ENCODE assay signal across 11 cellular contexts in genomic region chr4:88705805-88706518, GRCh38. TPM values are rescaled to one million over a fixed set of nuclear protein-coding genes. Genes with fewer than 3 reads are reported as not detected.
A peak's percentile ranks its signal among the peaks of the same experiment; 100 is the strongest.
DNase-seq lines count a peak whose midpoint lies in the region; ATAC-seq and TF ChIP-seq lines count a peak whose summit lies in the region.
"Had no signal": no experiment of that assay in that cellular context is flagged by ENCODE, and none has a peak within 500 bp of the region (broad histone marks: within the 10 kb centered on the region; RNA-seq: fewer than 3 reads in every experiment).

No MANE protein-coding gene starts in this region.

- H3K4me1 Mint-ChIP-seq in neural progenitor cell, result peaks cover 4% of the 10 kb centered on the region
- no peaks in the 10 kb centered on the region for H3K4me1 Mint-ChIP-seq in effector memory CD8-positive, alpha-beta T cell (ENCODE audit: low read depth in 2 of 2)

- H3K9me3 Mint-ChIP-seq in neural progenitor cell, result no peaks in the 10 kb centered on the region
- no peaks in the 10 kb centered on the region for H3K9me3 Mint-ChIP-seq in effector memory CD8-positive, alpha-beta T cell
- H3K9me3 Mint-ChIP-seq: activated CD4-positive, alpha-beta memory T cell treated with anti-CD3 and anti-CD28 coated beads, Interleukin-2, amount 10 ng/mL, durations not matched to agents 7 days and 5 days had no signal

- intact Hi-C loops in PC-3 (cut with micrococcal nuclease), result loop anchor here (1.0 to 10.0 kb wide), 5 partner anchors 85 to 318 kb away; no protein-coding TSS in a partner anchor

- CTCF ChIA-PET in PC-3 (lab: Charles Lee), result interaction anchor here (0.7 to 1.5 kb wide), 3 partner anchors 33 to 318 kb away, joined by 4 to 7 read pairs (median 5); no protein-coding TSS in a partner anchor

- H3K4me1 ChIP-seq in PC-3 (ENCODE audit: insufficient read depth, low read length), result peaks cover 12% of the 10 kb centered on the region
- H3K4me1 ChIP-seq in neural progenitor cell, result no peaks in the 10 kb centered on the region
- no peaks in the 10 kb centered on the region for H3K4me1 ChIP-seq in foreskin keratinocyte
- H3K4me1 ChIP-seq: uterus had no signal

- POLR2A ChIA-PET in PC-3 (lab: Charles Lee; ENCODE audit: unreplicated experiment), result no interaction called here

- H3K27ac Mint-ChIP-seq in neural progenitor cell, result no peak overlapping the region
- H3K27ac Mint-ChIP-seq in effector memory CD8-positive, alpha-beta T cell, result no peak overlapping the region
- H3K27ac Mint-ChIP-seq: activated CD4-positive, alpha-beta memory T cell treated with anti-CD3 and anti-CD28 coated beads, Interleukin-2, amount 10 ng/mL, durations not matched to agents 7 days and 5 days had no signal

- H3F3A ChIP-seq in PC-3 (ENCODE audit: low read length, unreplicated experiment), result no peaks in the 10 kb centered on the region
- H3F3A ChIP-seq in neural progenitor cell (ENCODE audit: low read depth), result no peaks in the 10 kb centered on the region

- H3K4me3 Mint-ChIP-seq in neural progenitor cell, result no peak overlapping the region
- H3K4me3 Mint-ChIP-seq in effector memory CD8-positive, alpha-beta T cell, result no peak overlapping the region
- H3K4me3 Mint-ChIP-seq: activated CD4-positive, alpha-beta memory T cell treated with anti-CD3 and anti-CD28 coated beads, Interleukin-2, amount 10 ng/mL, durations not matched to agents 7 days and 5 days had no signal

- no TSS peak for BruUV-seq in PC-3 (replicated peaks; lab: Mats Ljungman, UMichigan)

- H3K9me2 ChIP-seq in PC-3 (replicated peaks; ENCODE audit: low read length), result no peaks in the 10 kb centered on the region

- H3K9me3 ChIP-seq in PC-3 (ENCODE audit: low read length) (no peaks in the 10 kb centered on the region), neural progenitor cell (ENCODE audit: low read depth) (no peaks in the 10 kb centered on the region)
- H3K9me3 ChIP-seq: uterus had no signal

- H3K27ac ChIP-seq in PC-3 (ENCODE audit: low read length) (no peak overlapping the region), neural progenitor cell (no peak overlapping the region), foreskin keratinocyte (no peak overlapping the region)

- DNase-seq in AG09309 (ENCODE audit: low read depth) (peak; percentile 14), PC-3 (peak; percentile 36), epithelial cell of proximal tubule (ENCODE audit: low read depth) (peak; percentile 40), neural progenitor cell (ENCODE audit: low spot score) (no peak), foreskin keratinocyte (no peak)
- DNase-seq in effector memory CD8-positive, alpha-beta T cell, result no peak
- DNase-seq: activated CD4-positive, alpha-beta memory T cell treated with anti-CD3 and anti-CD28 coated beads, Interleukin-2, amount 10 ng/mL, durations not matched to agents 7 days and 5 days; activated naive CD4-positive, alpha-beta T cell treated with Interleukin-2 at 50 U/mL for 16 hours had no signal

- H3K36me3 Mint-ChIP-seq in neural progenitor cell, result no peaks in the 10 kb centered on the region
- peaks cover 32% of the 10 kb centered on the region for H3K36me3 Mint-ChIP-seq in effector memory CD8-positive, alpha-beta T cell (ENCODE audit: insufficient read depth)

- TF ChIP-seq CTCF in AG09309 (IDR thresholded peaks at IDR 0.05; ENCODE audit: control insufficient read depth, insufficient read depth, low read depth, low read length, missing control alignments) (no peak), PC-3 (conservative IDR thresholded peaks at IDR 0.05; ENCODE audit: low read depth, low read length) (no peak), epithelial cell of proximal tubule (conservative IDR thresholded peaks at IDR 0.05; ENCODE audit: low read depth, low read length) (no peak), neural progenitor cell (IDR thresholded peaks at IDR 0.05) (no peak), foreskin keratinocyte (conservative IDR thresholded peaks at IDR 0.05) (no peak)

- H3K4me2 ChIP-seq in PC-3 (ENCODE audit: low read length), result 0 out of 2 replicates have a peak overlapping the region, but pooled peaks have one; percentile 25
- no peak overlapping the region for H3K4me2 ChIP-seq in neural progenitor cell

- H3K27me3 ChIP-seq in PC-3 (ENCODE audit: low read length) (no peaks in the 10 kb centered on the region), neural progenitor cell (no peaks in the 10 kb centered on the region), foreskin keratinocyte (no peaks in the 10 kb centered on the region)
- H3K27me3 ChIP-seq: uterus had no signal

- H2AFZ ChIP-seq in PC-3 (ENCODE audit: low read length) (peak overlapping the region; percentile 27; the same call in 1 of the 2 replicates), neural progenitor cell (replicated peaks) (peak overlapping the region; percentile 95)

- peak; percentile 77 for ATAC-seq in PC-3
- no peak for ATAC-seq in foreskin keratinocyte
- no peak for ATAC-seq in effector memory CD8-positive, alpha-beta T cell (replicated peaks)
- ATAC-seq in HG02623 (IDR thresholded peaks at IDR 0.05; ENCODE audit: unreplicated experiment), result no peak
- ATAC-seq in GM21390 (IDR thresholded peaks at IDR 0.05; ENCODE audit: unreplicated experiment), result no peak

- H4K20me1 ChIP-seq in PC-3 (ENCODE audit: low read length), result no peaks in the 10 kb centered on the region
- no peaks in the 10 kb centered on the region for H4K20me1 ChIP-seq in neural progenitor cell (ENCODE audit: low read depth)

- no peaks in the 10 kb centered on the region for H3K27me3 Mint-ChIP-seq in neural progenitor cell (ENCODE audit: insufficient read depth, low read depth)
- H3K27me3 Mint-ChIP-seq in effector memory CD8-positive, alpha-beta T cell, result no peaks in the 10 kb centered on the region
- H3K27me3 Mint-ChIP-seq: activated CD4-positive, alpha-beta memory T cell treated with anti-CD3 and anti-CD28 coated beads, Interleukin-2, amount 10 ng/mL, durations not matched to agents 7 days and 5 days had no signal

- H3K79me2 ChIP-seq in PC-3 (ENCODE audit: low read length), result no peaks in the 10 kb centered on the region
- H3K79me2 ChIP-seq in neural progenitor cell (ENCODE audit: low read depth), result no peaks in the 10 kb centered on the region

- H3K4me3 ChIP-seq in AG09309 (ENCODE audit: control insufficient read depth, low read depth, low read length) (no peak overlapping the region), PC-3 (ENCODE audit: low read length) (no peak overlapping the region), epithelial cell of proximal tubule (ENCODE audit: low read depth, low read length) (no peak overlapping the region), neural progenitor cell (no peak overlapping the region)
- H3K4me3 ChIP-seq: uterus had no signal

- no peaks in the 10 kb centered on the region for H3K36me3 ChIP-seq in PC-3 (ENCODE audit: low read depth, low read length)
- H3K36me3 ChIP-seq in neural progenitor cell, result no peaks in the 10 kb centered on the region
- H3K36me3 ChIP-seq: uterus had no signal

- H3K9ac ChIP-seq in PC-3 (ENCODE audit: low read length) (no peak overlapping the region), neural progenitor cell (no peak overlapping the region)

RNA-seq across cellular contexts. Expression of gene NAP1L5, which starts 8.3 kb away (rescaled TPM):
- total RNA-seq in PC-3 (2014; rRNA removed) (not detected in 2 replicates), epithelial cell of proximal tubule (1.4 and 3.5 TPM in 2 replicates), neural progenitor cell (ENCODE audit: low replicate concordance) (2.4 and 6.9 TPM in 2 replicates), foreskin keratinocyte (0.88 and 1.3 TPM in 2 replicates)
- 0.49 and 1.0 TPM in 2 replicates for polyA plus RNA-seq in foreskin keratinocyte

Comparison
In these comparisons a context has a peak if more than half of its experiments do, and no peak if none do; other contexts are left out.
1. DNase-seq: peak in AG09309 (single experiment), PC-3 (single experiment) and epithelial cell of proximal tubule (single experiment); none in neural progenitor cell (single experiment), foreskin keratinocyte (0 of 2) and effector memory CD8-positive, alpha-beta T cell (0 of 3).